ENCODE assay signal across 9 cellular contexts in the genomic region with DNA sequence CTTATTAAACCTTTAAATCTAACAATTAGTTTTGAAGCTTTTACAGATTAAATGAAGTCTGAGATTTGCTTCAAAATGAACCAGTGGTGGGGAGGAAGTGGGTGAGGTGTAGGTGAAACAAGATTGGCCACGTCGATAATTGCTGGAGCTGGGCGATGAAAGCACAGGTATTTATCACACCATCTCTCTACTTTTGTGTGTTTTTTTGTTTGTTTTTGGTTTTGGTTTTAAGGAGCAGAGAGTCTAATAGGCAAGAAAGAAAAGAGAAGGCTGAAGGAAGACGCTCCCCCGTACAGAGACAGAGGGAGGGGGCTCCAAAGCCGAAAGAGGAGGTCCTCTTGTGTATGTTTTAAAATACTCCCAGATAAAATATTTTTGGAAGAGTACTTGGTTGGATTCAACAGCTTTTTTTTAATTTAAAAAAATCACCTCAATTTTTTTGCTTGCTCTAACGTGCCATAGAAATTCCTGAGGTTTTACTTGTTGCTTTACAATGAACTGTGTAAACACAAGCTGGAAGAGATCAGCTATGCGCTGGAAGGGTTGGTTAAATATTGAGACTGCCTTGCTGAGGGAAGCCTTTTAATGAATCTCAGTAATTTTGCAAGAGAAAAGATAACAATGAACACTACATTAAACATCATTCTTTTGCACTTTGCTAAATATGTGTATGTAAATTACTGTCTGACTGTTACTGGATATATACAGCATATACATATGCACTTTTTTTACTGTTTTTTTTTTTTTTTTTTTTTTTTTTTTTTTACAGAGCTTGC. TPM values are rescaled to one million over a fixed set of nuclear protein-coding genes. Genes with fewer than 3 reads are reported as not detected.
DNase-seq lines count a peak whose midpoint lies in the region; ATAC-seq and TF ChIP-seq lines count a peak whose summit lies in the region.
"Had no signal": no experiment of that assay in that cellular context is flagged by ENCODE, and none has a peak within 500 bp of the region (broad histone marks: within the 10 kb centered on the region; RNA-seq: fewer than 3 reads in every experiment).

No MANE protein-coding gene starts in this region.

- no peak for TF ChIP-seq CTCF in epithelial cell of esophagus (IDR thresholded peaks at IDR 0.05; ENCODE audit: insufficient read depth, low read depth, low read length, missing control alignments)
- no peak for TF ChIP-seq CTCF in thoracic aorta (IDR thresholded peaks at IDR 0.05)
- no peak for TF ChIP-seq CTCF in MM.1S (IDR thresholded peaks at IDR 0.05; ENCODE audit: low read length)

- H3K4me2 ChIP-seq in MM.1S (ENCODE audit: low read depth, low read length): no peak overlapping the region
- H3K4me2 ChIP-seq: KMS-11 had no signal

- no peaks in the 10 kb centered on the region for H3K9me3 Mint-ChIP-seq in T-cell

- CTCF ChIA-PET in T-cell (lab: Charles Lee): interaction anchor here (0.5 to 1.3 kb wide), 6 partner anchors 9 to 66 kb away, joined by 3 to 12 read pairs (median 4); no protein-coding TSS in a partner anchor

- H3K4me3 ChIP-seq in epithelial cell of esophagus (ENCODE audit: low read length) (peak overlapping the region; percentile 9), thoracic aorta (no peak overlapping the region), MM.1S (ENCODE audit: low read length) (no peak overlapping the region)

- H3K27ac ChIP-seq in thoracic aorta (peak overlapping the region; percentile 0 to 3), MM.1S (ENCODE audit: low read length) (no peak overlapping the region)
- H3K27ac ChIP-seq: KMS-11 had no signal

- peaks cover 19 to 39% (median 33%) of the 10 kb centered on the region in 3 donors for H3K4me1 Mint-ChIP-seq in T-cell

- H3K4me3 Mint-ChIP-seq in T-cell: peak overlapping the region; percentile 72 to 75 (median 73)

- intact Hi-C loops in Right ventricle myocardium superior (cut with DNase I): no loop called here

- H3F3A ChIP-seq in MM.1S (ENCODE audit: insufficient read depth, low read length): no peaks in the 10 kb centered on the region

- no peaks in the 10 kb centered on the region for H3K27me3 ChIP-seq in thoracic aorta (replicated peaks; ENCODE audit: insufficient read depth)
- H3K27me3 ChIP-seq in MM.1S (replicated peaks; ENCODE audit: insufficient read depth, low read length): no peaks in the 10 kb centered on the region; the same call in none of the 2 replicates

- peak; percentile 90 to 94 (median 92) for ATAC-seq in T-cell (replicated peaks in 1 of 4)
- ATAC-seq in thoracic aorta (ENCODE audit: insufficient number of reproducible peaks, low FRiP score, low read depth): no peak
- ATAC-seq in Right ventricle myocardium superior (ENCODE audit: poor library complexity): no peak
- no peak for ATAC-seq in HG03139 (IDR thresholded peaks at IDR 0.05; ENCODE audit: unreplicated experiment)

- H3K79me2 ChIP-seq in MM.1S (ENCODE audit: low read length): no peaks in the 10 kb centered on the region

- POLR2A ChIA-PET in T-cell (lab: Charles Lee): interaction anchor here (0.6 to 1.0 kb wide), 7 partner anchors 18 to 492 kb away, joined by 3 to 6 read pairs (median 4); no protein-coding TSS in a partner anchor

- no peaks in the 10 kb centered on the region for H4K20me1 ChIP-seq in MM.1S (ENCODE audit: insufficient read depth, low read length)

- no peaks in the 10 kb centered on the region for H3K9me2 ChIP-seq in MM.1S (replicated peaks; ENCODE audit: insufficient read depth, low read length)

- DNase-seq in activated gamma-delta T cell treated with Interleukin-2 at 50 U/mL for 16 hours (peak; percentile 37), activated gamma-delta T cell (lab: John Stamatoyannopoulos, UW) (no peak), T-cell (peak in 32 of 34 experiments; percentile 10 to 53 (median 30)), epithelial cell of esophagus (ENCODE audit: low read depth) (peak; percentile 86), thoracic aorta (ENCODE audit: low spot score) (no peak), Right ventricle myocardium superior (no peak), MM.1S (no peak)

- H3K27ac Mint-ChIP-seq in T-cell: peak overlapping the region; percentile 93 to 96

- no peaks in the 10 kb centered on the region for H3K36me3 ChIP-seq in thoracic aorta
- H3K36me3 ChIP-seq in MM.1S (replicated peaks; ENCODE audit: insufficient read depth, low read length): no peaks in the 10 kb centered on the region

- H2AFZ ChIP-seq in MM.1S (ENCODE audit: low read length): no peak overlapping the region

- no peaks in the 10 kb centered on the region for H3K27me3 Mint-ChIP-seq in T-cell

- peaks cover 0 to 21% of the 10 kb centered on the region in 2 donors for H3K4me1 ChIP-seq in thoracic aorta (ENCODE audit: control insufficient read depth in 1 of 2, low read depth in 2 of 2)
- H3K4me1 ChIP-seq in MM.1S (ENCODE audit: low read length): no peaks in the 10 kb centered on the region

- no peak overlapping the region for H3K9ac ChIP-seq in MM.1S (ENCODE audit: low read length)
- H3K9ac ChIP-seq: KMS-11 had no signal

- H3K9me3 ChIP-seq in thoracic aorta (no peaks in the 10 kb centered on the region), MM.1S (replicated peaks; ENCODE audit: insufficient read depth, low read length) (no peaks in the 10 kb centered on the region)

- H3K36me3 Mint-ChIP-seq in T-cell: no peaks in the 10 kb centered on the region

RNA-seq across cellular contexts. Expression of a gene that starts 6.7 kb away (rescaled TPM):
- total RNA-seq in T-cell (100 to 1,000 TPM; 106 to 147 (median 124) TPM), thoracic aorta (100 to 1,000 TPM in 1 of 2 donors, 10 to 100 TPM in 1; 67.8 to 126 TPM), Right ventricle myocardium superior (78.2 TPM)

Comparison
In these comparisons a context has a peak if more than half of its experiments do, and no peak if none do; other contexts are left out.
1. DNase-seq: peak in activated gamma-delta T cell treated with Interleukin-2 at 50 U/mL for 16 hours (single experiment), T-cell (32 of 34) and epithelial cell of esophagus (single experiment); none in activated gamma-delta T cell (single experiment), thoracic aorta (single experiment), Right ventricle myocardium superior (single experiment) and MM.1S (single experiment).
2. ATAC-seq: peak in T-cell (4 of 4); none in thoracic aorta (single experiment), Right ventricle myocardium superior (single experiment) and HG03139 (single experiment).